In the genomic region with DNA sequence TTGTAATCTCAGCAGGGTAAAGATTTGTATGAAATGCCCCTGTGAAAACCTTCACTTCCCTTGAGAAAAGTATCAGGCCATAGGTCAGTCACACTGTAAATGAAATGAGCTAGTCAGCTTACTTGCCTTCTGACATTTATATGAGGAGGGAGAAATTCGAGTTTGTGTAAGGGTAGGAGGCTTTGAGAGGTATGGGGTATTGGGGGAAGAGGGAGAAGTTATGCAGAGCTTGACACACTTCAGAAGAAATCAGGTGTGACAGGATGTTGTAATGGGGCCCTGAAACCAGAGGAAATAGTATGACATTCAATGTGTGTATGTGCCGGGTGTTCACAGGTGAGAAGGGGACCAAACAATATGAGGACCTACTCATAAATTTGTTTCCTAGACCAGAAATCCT, we compare ENCODE assay signal across 11 cellular contexts.
DNase-seq lines count a peak whose midpoint lies in the region; ATAC-seq and TF ChIP-seq lines count a peak whose summit lies in the region.
"Had no signal": no experiment of that assay in that cellular context is flagged by ENCODE, and none has a peak within 500 bp of the region (broad histone marks: within the 10 kb centered on the region; RNA-seq: fewer than 3 reads in every experiment).

No MANE protein-coding gene starts in this region.

- no peak overlapping the region for H2BK120ac ChIP-seq in H9 (ENCODE audit: low read depth, low read length, poor library complexity, severe bottlenecking)

- H3K9me3 ChIP-seq in lower lobe of right lung (no peaks in the 10 kb centered on the region), H9 (ENCODE audit: control insufficient read depth, low read depth, low read length) (no peaks in the 10 kb centered on the region)
- H3K9me3 ChIP-seq: SJSA1 had no signal

- no CpG with 5 or more reads among the region's 2 CpGs for WGBS in H9 (ENCODE audit: extremely low coverage, insufficient read length, low lambda C conversion rate)

- no peak overlapping the region for H2BK12ac ChIP-seq in H9 (ENCODE audit: insufficient read length, low read depth, low read length)

- H3K4me3 ChIP-seq in lower lobe of right lung = no peak overlapping the region
- H3K4me3 ChIP-seq: SJSA1 had no signal

- H3K4me2 ChIP-seq in H9 (ENCODE audit: insufficient read depth, insufficient read length, low read length) = no peak overlapping the region

- no peak overlapping the region for H3K23ac ChIP-seq in H9 (ENCODE audit: insufficient read length, low read depth, low read length)

- peak; percentile 53 for ATAC-seq in HG02870 (IDR thresholded peaks at IDR 0.05; ENCODE audit: unreplicated experiment)
- ATAC-seq in stimulated activated naive B cell treated with anti-CD40 and anti-IgM and Interleukin-4, amounts not matched to agents 10 μg/mL and 1 μg/mL and 100 μg/mL, for 72 hours (replicated peaks) = peak; percentile 69 to 84
- ATAC-seq in lower lobe of right lung = no peak

- no peaks in the 10 kb centered on the region for H3K36me3 ChIP-seq in lower lobe of right lung
- H3K36me3 ChIP-seq: SJSA1 had no signal

- H3K9ac ChIP-seq in H9 (ENCODE audit: extremely low read depth, insufficient read length, low read length) = no peak overlapping the region

- intact Hi-C loops in lower lobe of right lung (cut with DNase I) = no loop called here

- peaks cover 81% of the 10 kb centered on the region for H3K4me1 Mint-ChIP-seq in activated CD4-positive, alpha-beta T cell treated with anti-CD3 and anti-CD28 coated beads, Interleukin-2, amount 10 ng/mL, durations not matched to agents 7 days and 5 days
- H3K4me1 Mint-ChIP-seq in stimulated activated naive B cell treated with anti-CD40 and anti-IgM and Interleukin-4, amounts not matched to agents 10 μg/mL and 1 μg/mL and 100 μg/mL, for 72 hours = peaks cover 23 to 27% of the 10 kb centered on the region in 2 donors
- H3K4me1 Mint-ChIP-seq in H9 = peaks cover 15 to 17% of the 10 kb centered on the region in 2 experiments

- H4K8ac ChIP-seq in H9 (replicated peaks; ENCODE audit: insufficient read length, low read depth, low read length) = no peak overlapping the region

- no peak overlapping the region for H2BK5ac ChIP-seq in H9 (ENCODE audit: insufficient read length, low read length)

- POLR2A ChIA-PET in activated CD4-positive, alpha-beta T cell treated with anti-CD3 and anti-CD28 coated beads, Interleukin-2, amount 10 ng/mL, durations not matched to agents 7 days and 5 days (lab: Charles Lee) = no interaction called here

- no peak overlapping the region for H3K14ac ChIP-seq in H9 (ENCODE audit: insufficient read depth, low read length)

- H3K4me1 ChIP-seq in lower lobe of right lung (peaks cover 6% of the 10 kb centered on the region), H9 (ENCODE audit: insufficient read depth, low read length) (peaks cover 9% of the 10 kb centered on the region; the same call in 1 of the 2 replicates)

- TF ChIP-seq CTCF in lower lobe of right lung (IDR thresholded peaks at IDR 0.05) (no peak), H9 (conservative IDR thresholded peaks at IDR 0.05) (no peak)

- H3T11ph ChIP-seq in H9 (ENCODE audit: low read length) = no peak overlapping the region

- peak overlapping the region; percentile 90 for H3K27ac Mint-ChIP-seq in activated CD4-positive, alpha-beta T cell treated with anti-CD3 and anti-CD28 coated beads, Interleukin-2, amount 10 ng/mL, durations not matched to agents 7 days and 5 days
- peak overlapping the region; percentile 28 for H3K27ac Mint-ChIP-seq in stimulated activated naive B cell treated with anti-CD40 and anti-IgM and Interleukin-4, amounts not matched to agents 10 μg/mL and 1 μg/mL and 100 μg/mL, for 72 hours
- H3K27ac Mint-ChIP-seq in H9 = no peak overlapping the region

- peaks cover 13% of the 10 kb centered on the region for H3K9me3 Mint-ChIP-seq in activated CD4-positive, alpha-beta T cell treated with anti-CD3 and anti-CD28 coated beads, Interleukin-2, amount 10 ng/mL, durations not matched to agents 7 days and 5 days
- H3K9me3 Mint-ChIP-seq in stimulated activated naive B cell treated with anti-CD40 and anti-IgM and Interleukin-4, amounts not matched to agents 10 μg/mL and 1 μg/mL and 100 μg/mL, for 72 hours = no peaks in the 10 kb centered on the region
- peaks cover 3 to 4% of the 10 kb centered on the region in 2 experiments; a peak in 2 of 5 replicates for H3K9me3 Mint-ChIP-seq in H9

- no peak overlapping the region for H3K18ac ChIP-seq in H9 (ENCODE audit: insufficient read length, low read depth, low read length)

- H3K27ac ChIP-seq in lower lobe of right lung = no peak overlapping the region
- no peak overlapping the region for H3K27ac ChIP-seq in H9 (ENCODE audit: insufficient read length, low read depth, low read length)
- H3K27ac ChIP-seq: SJSA1 had no signal

- DNase-seq in activated T-cell treated with anti-CD3 and anti-CD28 coated beads for 4 hours (peak; percentile 21), lower lobe of right lung (no peak), H9 (no peak), NCI-H526 treated with DMSO at 0.1 percent for 48 hours (lab: John Stamatoyannopoulos, UW) (no peak)
- no peak for DNase-seq in activated T-cell treated with anti-CD3 and anti-CD28 coated beads, Interleukin-2, amount 50 U/mL, for 1 hour
- DNase-seq in activated CD4-positive, alpha-beta T cell treated with anti-CD3 and anti-CD28 coated beads, Interleukin-2, amount 10 ng/mL, durations not matched to agents 7 days and 5 days = peak; percentile 40
- no peak for DNase-seq in stimulated activated naive B cell treated with anti-CD40 and anti-IgM and Interleukin-4, amounts not matched to agents 10 μg/mL and 1 μg/mL and 100 μg/mL, for 72 hours
- DNase-seq: glutamatergic neuron, NCI-H1930 had no signal

- H2AK5ac ChIP-seq in H9 (ENCODE audit: insufficient read length, low read length) = no peak overlapping the region

- H3K36me3 Mint-ChIP-seq in activated CD4-positive, alpha-beta T cell treated with anti-CD3 and anti-CD28 coated beads, Interleukin-2, amount 10 ng/mL, durations not matched to agents 7 days and 5 days (ENCODE audit: low read depth) = peaks cover 14% of the 10 kb centered on the region
- H3K36me3 Mint-ChIP-seq in stimulated activated naive B cell treated with anti-CD40 and anti-IgM and Interleukin-4, amounts not matched to agents 10 μg/mL and 1 μg/mL and 100 μg/mL, for 72 hours = no peaks in the 10 kb centered on the region
- H3K36me3 Mint-ChIP-seq in H9 (ENCODE audit: insufficient read depth in 1 of 3, low read depth in 3 of 3) = peaks cover 0 to 9% (median 2%) of the 10 kb centered on the region in 3 experiments; a peak in 3 of 7 replicates

- H3K79me1 ChIP-seq in H9 (ENCODE audit: insufficient read depth, low read depth, low read length, poor library complexity, severe bottlenecking) = no peaks in the 10 kb centered on the region

- no peaks in the 10 kb centered on the region for H3K27me3 ChIP-seq in lower lobe of right lung (ENCODE audit: low read depth)
- H3K27me3 ChIP-seq in H9 (ENCODE audit: insufficient read depth, low read length) = no peaks in the 10 kb centered on the region
- H3K27me3 ChIP-seq: SJSA1 had no signal

- H4K91ac ChIP-seq in H9 (ENCODE audit: insufficient read length, low read depth, low read length) = no peak overlapping the region

- H3K27me3 Mint-ChIP-seq in activated CD4-positive, alpha-beta T cell treated with anti-CD3 and anti-CD28 coated beads, Interleukin-2, amount 10 ng/mL, durations not matched to agents 7 days and 5 days = no peaks in the 10 kb centered on the region
- peaks cover 11 to 16% of the 10 kb centered on the region in 2 donors for H3K27me3 Mint-ChIP-seq in stimulated activated naive B cell treated with anti-CD40 and anti-IgM and Interleukin-4, amounts not matched to agents 10 μg/mL and 1 μg/mL and 100 μg/mL, for 72 hours
- peaks cover 2% of the 10 kb centered on the region for H3K27me3 Mint-ChIP-seq in H9 (ENCODE audit: low read depth)

- no peaks in the 10 kb centered on the region for H4K20me1 ChIP-seq in H9 (ENCODE audit: control insufficient read depth, insufficient read depth, insufficient read length)

- no peak overlapping the region for H2AFZ ChIP-seq in H9 (ENCODE audit: low read length)

- no peak overlapping the region for H2BK20ac ChIP-seq in H9 (ENCODE audit: low read depth, low read length, poor library complexity, severe bottlenecking)

- CTCF ChIA-PET in activated CD4-positive, alpha-beta T cell treated with anti-CD3 and anti-CD28 coated beads, Interleukin-2, amount 10 ng/mL, durations not matched to agents 7 days and 5 days (lab: Charles Lee) = interaction anchor here (0.5 to 1.3 kb wide), 5 partner anchors 17 to 280 kb away, joined by 3 to 5 read pairs (median 4); no protein-coding TSS in a partner anchor

- H3K23me2 ChIP-seq in H9 (ENCODE audit: insufficient read length, low read depth, low read length, poor library complexity, severe bottlenecking) = no peaks in the 10 kb centered on the region

- H2BK15ac ChIP-seq in H9 (ENCODE audit: low read depth, low read length) = no peak overlapping the region

- no peak overlapping the region for H3K4ac ChIP-seq in H9 (ENCODE audit: low read depth, low read length)

- peak overlapping the region; percentile 7 for H3K4me3 Mint-ChIP-seq in activated CD4-positive, alpha-beta T cell treated with anti-CD3 and anti-CD28 coated beads, Interleukin-2, amount 10 ng/mL, durations not matched to agents 7 days and 5 days
- H3K4me3 Mint-ChIP-seq in stimulated activated naive B cell treated with anti-CD40 and anti-IgM and Interleukin-4, amounts not matched to agents 10 μg/mL and 1 μg/mL and 100 μg/mL, for 72 hours = no peak overlapping the region
- H3K4me3 Mint-ChIP-seq in H9 = no peak overlapping the region

- no peak overlapping the region for H3K56ac ChIP-seq in H9 (ENCODE audit: insufficient read length, low read depth, low read length)

- H3K79me2 ChIP-seq in H9 (ENCODE audit: insufficient read depth, low read length) = no peaks in the 10 kb centered on the region

- no peak overlapping the region for H4K5ac ChIP-seq in H9 (ENCODE audit: insufficient read length, low read depth, low read length)

Comparison
In these comparisons a context has a peak if more than half of its experiments do, and no peak if none do; other contexts are left out.
1. DNase-seq: peak in activated T-cell treated with anti-CD3 and anti-CD28 coated beads for 4 hours (single experiment) and activated CD4-positive, alpha-beta T cell treated with anti-CD3 and anti-CD28 coated beads, Interleukin-2, amount 10 ng/mL, durations not matched to agents 7 days and 5 days (single experiment); none in activated T-cell treated with anti-CD3 and anti-CD28 coated beads, Interleukin-2, amount 50 U/mL, for 1 hour (single experiment), stimulated activated naive B cell treated with anti-CD40 and anti-IgM and Interleukin-4, amounts not matched to agents 10 μg/mL and 1 μg/mL and 100 μg/mL, for 72 hours (single experiment), lower lobe of right lung (single experiment), H9 (single experiment) and NCI-H526 treated with DMSO at 0.1 percent for 48 hours (single experiment).
2. ATAC-seq: peak in HG02870 (single experiment) and stimulated activated naive B cell treated with anti-CD40 and anti-IgM and Interleukin-4, amounts not matched to agents 10 μg/mL and 1 μg/mL and 100 μg/mL, for 72 hours (2 of 2); none in lower lobe of right lung (0 of 2).
3. H3K27ac Mint-ChIP-seq: peak in activated CD4-positive, alpha-beta T cell treated with anti-CD3 and anti-CD28 coated beads, Interleukin-2, amount 10 ng/mL, durations not matched to agents 7 days and 5 days (single experiment) and stimulated activated naive B cell treated with anti-CD40 and anti-IgM and Interleukin-4, amounts not matched to agents 10 μg/mL and 1 μg/mL and 100 μg/mL, for 72 hours (single experiment); none in H9 (0 of 3).